ENCODE assay signal across 8 cellular contexts in the genomic region with DNA sequence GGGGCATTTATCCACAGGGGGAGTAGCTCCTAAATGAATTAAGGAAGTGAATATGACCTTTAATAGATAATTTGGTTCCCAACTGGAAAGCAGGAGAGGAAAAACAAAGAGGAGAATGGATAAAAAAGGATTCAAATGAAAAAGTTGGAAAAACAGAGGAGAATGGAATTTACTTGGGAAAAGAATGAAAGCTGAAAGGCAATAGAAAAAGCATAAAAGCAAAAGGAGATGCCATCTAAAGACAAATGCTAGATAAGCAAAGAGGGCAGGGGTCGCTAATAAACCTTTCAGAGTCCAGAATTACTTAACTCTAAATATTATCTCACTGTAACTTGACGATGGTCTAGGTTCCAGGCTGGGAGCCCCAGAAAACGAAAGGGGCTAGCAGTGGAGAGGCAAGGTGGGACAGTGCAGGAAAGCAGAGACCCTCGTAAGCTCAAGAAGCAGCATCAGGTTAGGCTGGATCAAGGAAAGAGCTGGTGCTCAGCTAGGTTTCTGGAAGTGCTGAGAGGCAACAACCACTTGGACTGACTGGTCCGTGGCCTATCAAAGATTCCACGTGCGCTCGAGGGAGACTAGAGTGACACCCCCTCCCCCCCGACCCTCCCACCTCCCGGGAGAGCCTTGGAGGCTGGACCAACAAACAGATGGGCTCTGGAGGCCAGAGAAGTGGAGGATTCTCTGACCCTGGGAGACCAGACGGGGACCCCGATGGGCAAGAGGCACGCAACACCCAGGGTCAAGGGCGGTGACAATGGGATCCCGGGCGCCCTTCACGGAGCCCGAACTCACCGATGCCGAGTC. TPM values are rescaled to one million over a fixed set of nuclear protein-coding genes. Genes with fewer than 3 reads are reported as not detected.
A peak's percentile ranks its signal among the peaks of the same experiment; 100 is the strongest.
DNase-seq lines count a peak whose midpoint lies in the region; ATAC-seq and TF ChIP-seq lines count a peak whose summit lies in the region.

No MANE protein-coding gene starts in this region.

- peaks cover 27% of the 10 kb centered on the region for H3K4me1 ChIP-seq in mucosa of descending colon (ENCODE audit: low read depth)

- DNase-seq in GM10266 (ENCODE audit: extremely low spot score) (peak; percentile 21), LNCaP clone FGC (ENCODE audit: low read depth) (no peak), mucosa of descending colon (peak in 1 of 3 donors; percentile 41), DMS114 treated with DMSO at 0.1 percent for 48 hours (lab: John Stamatoyannopoulos, UW; ENCODE audit: unreplicated experiment) (no peak), GM19238 (ENCODE audit: insufficient read length, low spot score) (no peak)
- DNase-seq in central memory CD4-positive, alpha-beta T cell, result peak; percentile 1

- peak overlapping the region; percentile 54 for H3K4me3 ChIP-seq in LNCaP clone FGC (ENCODE audit: low read depth, low read length)
- peak overlapping the region; percentile 87 for H3K4me3 ChIP-seq in mucosa of descending colon

- no peaks in the 10 kb centered on the region for H3K9me3 ChIP-seq in mucosa of descending colon

- ATAC-seq in mucosa of descending colon (peak; percentile 15), GM21360 (IDR thresholded peaks at IDR 0.05; ENCODE audit: unreplicated experiment) (no peak), GM19467 (IDR thresholded peaks at IDR 0.05; ENCODE audit: unreplicated experiment) (no peak)

- no peaks in the 10 kb centered on the region for H3K36me3 ChIP-seq in mucosa of descending colon (ENCODE audit: low read depth)

- TF ChIP-seq CTCF in GM10266 (IDR thresholded peaks at IDR 0.05; ENCODE audit: control insufficient read depth, insufficient read depth, low read depth, missing control alignments), result no peak
- TF ChIP-seq CTCF in LNCaP clone FGC (IDR thresholded peaks at IDR 0.05; ENCODE audit: control insufficient read depth, extremely low read depth, insufficient read depth), result no peak
- no peak for TF ChIP-seq CTCF in mucosa of descending colon (IDR thresholded peaks at IDR 0.05)

- intact Hi-C loops in mucosa of descending colon (cut with DNase I, micrococcal nuclease), result loop anchor here (5.0 to 10.0 kb wide), 2 partner anchors 92 to 340 kb away; no protein-coding TSS in a partner anchor

RNA-seq across cellular contexts. Expression of a gene that starts 1.2 kb away (rescaled TPM):
- 10 to 100 TPM; 25.0 to 41.8 (median 34.1) TPM for total RNA-seq in mucosa of descending colon

Comparison
In these comparisons a context has a peak if more than half of its experiments do, and no peak if none do; other contexts are left out.
1. DNase-seq: peak in GM10266 (single experiment) and central memory CD4-positive, alpha-beta T cell (single experiment); none in LNCaP clone FGC (single experiment), DMS114 treated with DMSO at 0.1 percent for 48 hours (single experiment) and GM19238 (single experiment).